Comparison of ENCODE assay signal across 9 cellular contexts in genomic region chr12:6372403-6373003, GRCh38. TPM values are rescaled to one million over a fixed set of nuclear protein-coding genes. Genes with fewer than 3 reads are reported as not detected.
DNase-seq lines count a peak whose midpoint lies in the region; ATAC-seq, FAIRE-seq and TF ChIP-seq lines count a peak whose summit lies in the region.
"Had no signal": no experiment of that assay in that cellular context is flagged by ENCODE, and none has a peak within 500 bp of the region (broad histone marks: within the 10 kb centered on the region; RNA-seq: fewer than 3 reads in every experiment).

No MANE protein-coding gene starts in this region.

- no peaks in the 10 kb centered on the region for H3K4me1 ChIP-seq in right cardiac atrium (ENCODE audit: control insufficient read depth, insufficient read depth, low read length)
- peaks cover 8 to 54% (median 23%) of the 10 kb centered on the region in 9 donors for H3K4me1 ChIP-seq in heart right ventricle
- peaks cover 44 to 52% of the 10 kb centered on the region in 2 experiments; a peak in 4 of 5 replicates for H3K4me1 ChIP-seq in K562 (replicated peaks in 1 of 2; ENCODE audit: control insufficient read depth in 2 of 2, insufficient read depth in 2 of 2, low read length in 2 of 2)

- TF ChIP-seq POLR2A in K562 (conservative IDR thresholded peaks at IDR 0.05), result no peak

- DNase-seq in right cardiac atrium (peak in 2 of 3 donors; percentile 52 to 63), heart right ventricle (no peak), NCI-H460 (ENCODE audit: extremely low read depth, low read depth) (peak; percentile 38), K562 (ENCODE audit: extremely low read depth in 1 of 4, low spot score in 3 of 4) (no peak), lung microvascular endothelial cell (ENCODE audit: low read depth in 2 of 2) (peak; percentile 18 to 74), pons (ENCODE audit: low spot score) (no peak), GM19238 (ENCODE audit: insufficient read length, low spot score) (no peak)

- no peak overlapping the region; the same call in 1 of the 2 replicates for H3K4me2 ChIP-seq in K562 (ENCODE audit: insufficient read depth, low read length)

- POLR2A ChIA-PET in K562 (lab: Yijun Ruan, JAX), result interaction anchor here (0.7 to 1.5 kb wide), 4 partner anchors 9 to 44 kb away, joined by 3 to 4 read pairs (median 3); no protein-coding TSS in a partner anchor

- intact Hi-C loops in right cardiac atrium (cut with DNase I), result no loop called here
- intact Hi-C loops in heart right ventricle (cut with DNase I), result loop anchor here in 1 of 10 donors (10.0 kb wide), 1 partner anchor 48 kb away; no protein-coding TSS in a partner anchor
- intact Hi-C loops in K562 (cut with micrococcal nuclease), result no loop called here

- peak overlapping the region; percentile 83 for H2AFZ ChIP-seq in K562 (ENCODE audit: low read depth, low read length)

- no peak for TF ChIP-seq RAD21 in K562 (CRISPR knock-in tag; conservative IDR thresholded peaks at IDR 0.05 in 1 of 2, IDR thresholded peaks at IDR 0.05 in 1 of 2)

- peak; percentile 82 for FAIRE-seq in K562 (lab: Jason Lieb, UNC)
- FAIRE-seq: GM18507 had no signal

- H3K9ac ChIP-seq in K562 (ENCODE audit: insufficient read depth in 1 of 2, low read depth in 2 of 2, low read length in 2 of 2), result peak overlapping the region; percentile 14 to 60; a peak in 2 of 4 replicates

- H3K9me1 ChIP-seq in K562 (ENCODE audit: control insufficient read depth, insufficient read depth, low read length), result peaks cover 4% of the 10 kb centered on the region

- H3K79me2 ChIP-seq in K562 (ENCODE audit: control insufficient read depth, insufficient read depth, low read length), result no peaks in the 10 kb centered on the region

- H3K27ac ChIP-seq in right cardiac atrium (ENCODE audit: low read length), result peak overlapping the region; percentile 21
- H3K27ac ChIP-seq in heart right ventricle, result peak overlapping the region in 4 of 10 donors; percentile 9 to 57 (median 33)
- peak overlapping the region; percentile 56; the same call in 1 of the 3 replicates for H3K27ac ChIP-seq in K562 (ENCODE audit: extremely low read depth, low read depth, low read length)

- TF ChIP-seq CTCF in heart right ventricle (IDR thresholded peaks at IDR 0.05), result no peak
- no peak for TF ChIP-seq CTCF in K562 (IDR thresholded peaks at IDR 0.05 in 2 of 3, conservative IDR thresholded peaks at IDR 0.05 in 1 of 3; ENCODE audit: insufficient read depth in 2 of 3, low read depth in 1 of 3, low read length in 3 of 3)

- H3K4me3 ChIP-seq in right cardiac atrium (ENCODE audit: low read length), result no peak overlapping the region
- H3K4me3 ChIP-seq in heart right ventricle, result no peak overlapping the region
- H3K4me3 ChIP-seq in K562, result no peak overlapping the region

- in situ Hi-C loops in K562 (cut with MboI), result loop anchor here (5.0 kb wide), 1 partner anchor 35 kb away; no protein-coding TSS in a partner anchor

- H3K36me3 ChIP-seq in heart right ventricle (no peaks in the 10 kb centered on the region), K562 (ENCODE audit: control insufficient read depth, insufficient read depth, low read length) (no peaks in the 10 kb centered on the region)

- 52% methylated on average over 8 of the region's 8 CpGs for WGBS in right cardiac atrium
- WGBS in heart right ventricle, 2 donors, result 58 to 60% methylated on average over 8 of the region's 8 CpGs
- WGBS in K562 (ENCODE audit: insufficient coverage, low coverage, missing lambda C conversion rate), result 28% methylated on average over 8 of the region's 8 CpGs

- TF ChIP-seq EP300 in K562 (IDR thresholded peaks at IDR 0.05; ENCODE audit: low read length), result no peak

- CTCF ChIA-PET in K562 (lab: Yijun Ruan, JAX; ENCODE audit: low intra/inter-chr PET ratio), result no interaction called here

- BruUV-seq in K562 (replicated peaks; lab: Mats Ljungman, UMichigan), result no TSS peak

- H3K9me3 ChIP-seq in right cardiac atrium (ENCODE audit: control insufficient read depth, low read length), result no peaks in the 10 kb centered on the region
- no peaks in the 10 kb centered on the region for H3K9me3 ChIP-seq in heart right ventricle
- H3K9me3 ChIP-seq in K562 (replicated peaks; ENCODE audit: control insufficient read depth, insufficient read depth, low read depth, low read length), result no peaks in the 10 kb centered on the region

- no peaks in the 10 kb centered on the region for H4K20me1 ChIP-seq in K562 (replicated peaks; ENCODE audit: control insufficient read depth, insufficient read depth, low read length)

- no peaks in the 10 kb centered on the region for H3K27me3 ChIP-seq in right cardiac atrium (ENCODE audit: control insufficient read depth, insufficient read depth)
- no peaks in the 10 kb centered on the region for H3K27me3 ChIP-seq in heart right ventricle
- H3K27me3 ChIP-seq in K562 (ENCODE audit: control insufficient read depth in 2 of 2, insufficient read depth in 2 of 2, low read length in 2 of 2), result no peaks in the 10 kb centered on the region

- peak in 1 of 2 donors; percentile 2 for ATAC-seq in right cardiac atrium
- ATAC-seq in heart right ventricle, result no peak
- ATAC-seq in K562, result no peak
- no peak for ATAC-seq in HG03025 (IDR thresholded peaks at IDR 0.05; ENCODE audit: low FRiP score, unreplicated experiment)

RNA-seq across cellular contexts. Expression of gene SCNN1A, which starts 2.9 kb away (rescaled TPM):
- total RNA-seq in right cardiac atrium (under 1 TPM; 0.08 to 0.80 (median 0.50) TPM), heart right ventricle (1 to 10 TPM in 1 of 10 donors, under 1 TPM in 5, not detected in 4; 0.17 to 1.1 (median 0.49) TPM), K562 (2014; rRNA removed) (not detected in 2 replicates), K562 (2014; rRNA removed; fragmentation: Illumina TruSeq; extraction: Trizol) (not detected in 2 replicates), K562 (2015; rRNA removed; fragmentation: Illumina TruSeq; extraction: Trizol) (not detected in 2 replicates), K562 (2021) (0.34 and 0.49 TPM in 2 replicates), lung microvascular endothelial cell (0.20 and 0.22 TPM in 2 replicates)
- polyA plus RNA-seq in right cardiac atrium (0.23 TPM), heart right ventricle (under 1 TPM; 0.15 to 0.23 TPM), K562 (2011; rRNA removed) (0.12 and 0.31 TPM in 2 replicates), K562 (2014; fragmentation: Illumina TruSeq; extraction: Trizol) (0.33 TPM in 1 of 2 replicates, not detected in the other), K562 (2014; fragmentation: Nextera tagmentation; extraction: Ambion mirVana) (under 1 TPM in 1 of 2 experiments, not detected in 1; 0.15 TPM), K562 (2014; rRNA removed) (not detected in 2 replicates)
- 0.29 and 1.7 TPM in 2 replicates for total RNA-seq in NCI-H460 (2014; rRNA removed; shearing (Covaris generic))
- polyA plus RNA-seq in NCI-H460 (2014; cell fraction: nucleus; rRNA removed), result 1.2 and 3.0 TPM in 2 replicates
- 0.23 and 0.32 TPM in 2 replicates for total RNA-seq in K562 (2011; cell fraction: chromatin; rRNA removed; ENCODE audit: low replicate concordance)
- total RNA-seq in K562 (2011; cell fraction: nucleolus; rRNA removed), result not detected in 2 replicates
- total RNA-seq in K562 (2011; cell fraction: nucleoplasm; rRNA removed), result not detected in 2 replicates
- polyA plus RNA-seq in K562 (2011; cell fraction: cytosol; rRNA removed), result 0.06 and 0.16 TPM in 2 replicates
- 0.18 and 0.58 TPM in 2 replicates for polyA plus RNA-seq in K562 (2011; cell fraction: nucleus; rRNA removed)
- polyA plus RNA-seq in K562 (2012), result 0.14 TPM in 1 of 2 replicates, not detected in the other
- polyA minus RNA-seq in K562 (2011; rRNA and poly(A)+ RNA removed), result 0.60 TPM in 1 of 2 replicates, not detected in the other
- not detected in 2 replicates for polyA minus RNA-seq in K562 (2011; cell fraction: cytosol; rRNA and poly(A)+ RNA removed)
- polyA minus RNA-seq in K562 (2011; cell fraction: nucleus; rRNA and poly(A)+ RNA removed), result not detected in 2 replicates

RNA-seq across cellular contexts. Expression of gene LTBR, which starts 11.5 kb away (rescaled TPM):
- total RNA-seq in right cardiac atrium (10 to 100 TPM; 37.6 to 54.2 (median 40.3) TPM), heart right ventricle (10 to 100 TPM; 14.1 to 49.1 (median 20.8) TPM), K562 (2014; rRNA removed) (43.2 and 68.2 TPM in 2 replicates), K562 (2014; rRNA removed; fragmentation: Illumina TruSeq; extraction: Trizol) (16.5 and 20.4 TPM in 2 replicates), K562 (2015; rRNA removed; fragmentation: Illumina TruSeq; extraction: Trizol) (31.9 and 35.3 TPM in 2 replicates), K562 (2021) (65.0 and 67.2 TPM in 2 replicates), lung microvascular endothelial cell (29.9 and 49.2 TPM in 2 replicates)
- polyA plus RNA-seq in right cardiac atrium (30.8 TPM), heart right ventricle (10 to 100 TPM; 37.5 to 38.3 TPM), K562 (2011; rRNA removed) (15.4 and 28.2 TPM in 2 replicates), K562 (2014; fragmentation: Illumina TruSeq; extraction: Trizol) (61.8 and 69.0 TPM in 2 replicates), K562 (2014; fragmentation: Nextera tagmentation; extraction: Ambion mirVana) (1 to 10 TPM in 1 of 2 experiments, under 1 TPM in 1; 0.96 to 1.7 TPM), K562 (2014; rRNA removed) (46.6 and 54.1 TPM in 2 replicates)
- 80.4 and 82.9 TPM in 2 replicates for total RNA-seq in NCI-H460 (2014; rRNA removed; shearing (Covaris generic))
- polyA plus RNA-seq in NCI-H460 (2014; cell fraction: nucleus; rRNA removed), result 170 and 268 TPM in 2 replicates
- total RNA-seq in K562 (2011; cell fraction: chromatin; rRNA removed; ENCODE audit: low replicate concordance), result 66.4 and 105 TPM in 2 replicates
- 71.7 and 95.4 TPM in 2 replicates for total RNA-seq in K562 (2011; cell fraction: nucleolus; rRNA removed)
- 76.0 and 142 TPM in 2 replicates for total RNA-seq in K562 (2011; cell fraction: nucleoplasm; rRNA removed)
- 23.6 and 45.6 TPM in 2 replicates for polyA plus RNA-seq in K562 (2011; cell fraction: cytosol; rRNA removed)
- polyA plus RNA-seq in K562 (2011; cell fraction: nucleus; rRNA removed), result 43.1 and 75.7 TPM in 2 replicates
- 42.3 and 70.3 TPM in 2 replicates for polyA plus RNA-seq in K562 (2012)
- polyA minus RNA-seq in K562 (2011; rRNA and poly(A)+ RNA removed), result 9.9 and 11.4 TPM in 2 replicates
- 17.1 and 33.1 TPM in 2 replicates for polyA minus RNA-seq in K562 (2011; cell fraction: cytosol; rRNA and poly(A)+ RNA removed)
- polyA minus RNA-seq in K562 (2011; cell fraction: nucleus; rRNA and poly(A)+ RNA removed), result 18.0 and 21.8 TPM in 2 replicates

RNA-seq across cellular contexts. Expression of gene TNFRSF1A, which starts 30.6 kb away (rescaled TPM):
- total RNA-seq in right cardiac atrium (100 to 1,000 TPM in 1 of 4 donors, 10 to 100 TPM in 3; 65.6 to 103 (median 75.9) TPM), heart right ventricle (100 to 1,000 TPM in 1 of 10 donors, 10 to 100 TPM in 9; 29.4 to 100 (median 39.2) TPM), K562 (2014; rRNA removed) (34.6 and 43.5 TPM in 2 replicates), K562 (2014; rRNA removed; fragmentation: Illumina TruSeq; extraction: Trizol) (18.3 and 22.0 TPM in 2 replicates), K562 (2015; rRNA removed; fragmentation: Illumina TruSeq; extraction: Trizol) (31.1 and 33.0 TPM in 2 replicates), K562 (2021) (29.8 and 37.7 TPM in 2 replicates), lung microvascular endothelial cell (37.5 and 55.6 TPM in 2 replicates)
- polyA plus RNA-seq in right cardiac atrium (41.3 TPM), heart right ventricle (10 to 100 TPM; 34.4 to 75.7 TPM), K562 (2011; rRNA removed) (27.2 and 30.0 TPM in 2 replicates), K562 (2014; fragmentation: Illumina TruSeq; extraction: Trizol) (38.2 and 57.7 TPM in 2 replicates), K562 (2014; fragmentation: Nextera tagmentation; extraction: Ambion mirVana) (under 1 TPM; 0.76 to 0.89 TPM), K562 (2014; rRNA removed) (22.0 and 22.5 TPM in 2 replicates)
- 180 and 190 TPM in 2 replicates for total RNA-seq in NCI-H460 (2014; rRNA removed; shearing (Covaris generic))
- 144 and 152 TPM in 2 replicates for polyA plus RNA-seq in NCI-H460 (2014; cell fraction: nucleus; rRNA removed)
- 73.3 and 150 TPM in 2 replicates for total RNA-seq in K562 (2011; cell fraction: chromatin; rRNA removed; ENCODE audit: low replicate concordance)
- 101 and 137 TPM in 2 replicates for total RNA-seq in K562 (2011; cell fraction: nucleolus; rRNA removed)
- total RNA-seq in K562 (2011; cell fraction: nucleoplasm; rRNA removed), result 118 and 145 TPM in 2 replicates
- 26.1 and 32.9 TPM in 2 replicates for polyA plus RNA-seq in K562 (2011; cell fraction: cytosol; rRNA removed)
- polyA plus RNA-seq in K562 (2011; cell fraction: nucleus; rRNA removed), result 38.9 and 53.1 TPM in 2 replicates
- 28.5 and 42.0 TPM in 2 replicates for polyA plus RNA-seq in K562 (2012)
- 31.2 and 34.3 TPM in 2 replicates for polyA minus RNA-seq in K562 (2011; rRNA and poly(A)+ RNA removed)
- polyA minus RNA-seq in K562 (2011; cell fraction: cytosol; rRNA and poly(A)+ RNA removed), result 42.9 and 43.0 TPM in 2 replicates
- polyA minus RNA-seq in K562 (2011; cell fraction: nucleus; rRNA and poly(A)+ RNA removed), result 33.1 and 33.2 TPM in 2 replicates

Comparison
In these comparisons a context has a peak if more than half of its experiments do, and no peak if none do; other contexts are left out.
1. DNase-seq: peak in right cardiac atrium (2 of 3), NCI-H460 (single experiment) and lung microvascular endothelial cell (2 of 2); none in heart right ventricle (0 of 2), K562 (0 of 4), pons (single experiment) and GM19238 (single experiment).